Comparison of ENCODE assay signal across 19 cellular contexts in genomic region chr6:119636060-119636459, GRCh38.
DNase-seq lines count a peak whose midpoint lies in the region; ATAC-seq, FAIRE-seq and TF ChIP-seq lines count a peak whose summit lies in the region.
"Had no signal": no experiment of that assay in that cellular context is flagged by ENCODE, and none has a peak within 500 bp of the region (broad histone marks: within the 10 kb centered on the region; RNA-seq: fewer than 3 reads in every experiment).

No MANE protein-coding gene starts in this region.

- no peaks in the 10 kb centered on the region for H3K4me1 Mint-ChIP-seq in Caco-2 (ENCODE audit: low read depth, unreplicated experiment)
- H3K4me1 Mint-ChIP-seq: B cell had no signal

- ATAC-seq in A549 (no peak), GM21717 (IDR thresholded peaks at IDR 0.05; ENCODE audit: unreplicated experiment) (no peak)
- ATAC-seq: CD8-positive, alpha-beta T cell had no signal

- 0 out of 2 replicates have a peak overlapping the region, but pooled peaks have one; percentile 4 for H2AFZ ChIP-seq in OCI-LY7 (ENCODE audit: low read length)

- TF ChIP-seq RAD21 in A549 (conservative IDR thresholded peaks at IDR 0.05 in 1 of 2, IDR thresholded peaks at IDR 0.05 in 1 of 2), result no peak

- no peak for TF ChIP-seq EP300 in A549 (IDR thresholded peaks at IDR 0.05)

- H3K27ac ChIP-seq in A549 (no peak overlapping the region), HEK293 (ENCODE audit: extremely low read depth, low read depth, low read length) (no peak overlapping the region), OCI-LY7 (ENCODE audit: low read depth, low read length, poor library complexity, severe bottlenecking) (no peak overlapping the region)
- H3K27ac ChIP-seq: BLaER1 treated with 17β-estradiol and CSF1 and Interleukin-3, amounts not matched to agents 10 nM and 100 nM; C4-2B had no signal

- H3K36me3 ChIP-seq in HEK293 (ENCODE audit: control insufficient read depth in 2 of 2, insufficient read depth in 1 of 2, low read length in 2 of 2) (no peaks in the 10 kb centered on the region), OCI-LY7 (ENCODE audit: insufficient read depth, low read length) (no peaks in the 10 kb centered on the region), Caco-2 (ENCODE audit: control insufficient read depth, insufficient read depth, low read length) (no peaks in the 10 kb centered on the region)
- H3K36me3 ChIP-seq: BLaER1 treated with 17β-estradiol and CSF1 and Interleukin-3, amounts not matched to agents 10 nM and 100 nM had no signal

- no peak overlapping the region for H3K4me3 ChIP-seq in A549
- no peak overlapping the region for H3K4me3 ChIP-seq in HEK293 (ENCODE audit: low read depth, low read length)
- H3K4me3 ChIP-seq in OCI-LY7 (ENCODE audit: low read depth, low read length, poor library complexity, severe bottlenecking), result no peak overlapping the region
- no peak overlapping the region for H3K4me3 ChIP-seq in Caco-2 (ENCODE audit: low read depth, low read length)
- H3K4me3 ChIP-seq: BLaER1 treated with 17β-estradiol and CSF1 and Interleukin-3, amounts not matched to agents 10 nM and 100 nM had no signal

- H3K4me1 ChIP-seq in A549 (no peaks in the 10 kb centered on the region), HEK293 (ENCODE audit: control insufficient read depth, insufficient read depth, low read length) (no peaks in the 10 kb centered on the region), OCI-LY7 (ENCODE audit: insufficient read depth, low read length, poor library complexity, severe bottlenecking) (peaks cover 7% of the 10 kb centered on the region), Caco-2 (no peaks in the 10 kb centered on the region)
- H3K4me1 ChIP-seq: BLaER1 treated with 17β-estradiol and CSF1 and Interleukin-3, amounts not matched to agents 10 nM and 100 nM had no signal

- H3K79me2 ChIP-seq in OCI-LY7 (ENCODE audit: insufficient read depth, low read depth, low read length), result no peaks in the 10 kb centered on the region

- no peaks in the 10 kb centered on the region for H3K9me3 Mint-ChIP-seq in Caco-2 (ENCODE audit: unreplicated experiment)

- no peaks in the 10 kb centered on the region for H3K9me2 ChIP-seq in OCI-LY7 (ENCODE audit: insufficient read depth, low read length)

- FAIRE-seq in A549 (lab: Jason Lieb, UNC), result no peak
- FAIRE-seq: A204.1, G401.6, GM12891, GM19239 had no signal

- no peak overlapping the region for H3K27ac Mint-ChIP-seq in Caco-2 (ENCODE audit: unreplicated experiment)
- H3K27ac Mint-ChIP-seq: B cell; CD4-positive, alpha-beta T cell; CD8-positive, alpha-beta T cell had no signal

- WGBS in A549 (ENCODE audit: missing lambda C conversion rate), result 2% methylated on average over 2 of the region's 2 CpGs

- H4K20me1 ChIP-seq in OCI-LY7 (ENCODE audit: insufficient read depth, low read length), result no peaks in the 10 kb centered on the region
- H4K20me1 ChIP-seq: BLaER1 treated with 17β-estradiol and CSF1 and Interleukin-3, amounts not matched to agents 10 nM and 100 nM had no signal

- BruUV-seq in OCI-LY7 (replicated peaks; lab: Mats Ljungman, UMichigan), result no TSS peak
- no TSS peak for BruUV-seq in Caco-2 (replicated peaks; lab: Mats Ljungman, UMichigan)

- TF ChIP-seq CTCF in A549 (IDR thresholded peaks at IDR 0.05) (no peak), HEK293 (tag by site-specific recombination; IDR thresholded peaks at IDR 0.05) (no peak), OCI-LY7 (conservative IDR thresholded peaks at IDR 0.05; ENCODE audit: low read length) (no peak), Caco-2 (IDR thresholded peaks at IDR 0.05; ENCODE audit: insufficient read depth in 1 of 2, low read depth in 1 of 2, low read length in 1 of 2, severe bottlenecking in 1 of 2, unreplicated experiment in 1 of 2) (no peak)

- no peaks in the 10 kb centered on the region for H3K27me3 Mint-ChIP-seq in Caco-2 (ENCODE audit: insufficient read depth, unreplicated experiment)
- H3K27me3 Mint-ChIP-seq: B cell; CD4-positive, alpha-beta T cell had no signal

- CTCF ChIA-PET in A549 (lab: Yijun Ruan, JAX), result no interaction called here
- CTCF ChIA-PET in HEK293 (lab: Yijun Ruan, JAX), result no interaction called here
- CTCF ChIA-PET in OCI-LY7 (lab: Charles Lee; ENCODE audit: unreplicated experiment), result no interaction called here
- CTCF ChIA-PET in Caco-2 (lab: Charles Lee), result no interaction called here

- H3K36me3 Mint-ChIP-seq in Caco-2 (ENCODE audit: insufficient read depth, unreplicated experiment), result no peaks in the 10 kb centered on the region
- H3K36me3 Mint-ChIP-seq: CD8-positive, alpha-beta T cell had no signal

- POLR2A ChIA-PET in A549 (lab: Yijun Ruan, JAX) (no interaction called here), HEK293 (lab: Yijun Ruan, JAX) (no interaction called here), OCI-LY7 (lab: Charles Lee) (interaction anchor here (0.6 kb wide), 1 partner anchor 37 kb away, joined by 3 read pairs; no protein-coding TSS in a partner anchor), Caco-2 (lab: Charles Lee) (no interaction called here)

- no peaks in the 10 kb centered on the region for H3K27me3 ChIP-seq in Caco-2 (replicated peaks; ENCODE audit: control insufficient read depth, insufficient read depth, low read length)
- H3K27me3 ChIP-seq: BLaER1 treated with 17β-estradiol and CSF1 and Interleukin-3, amounts not matched to agents 10 nM and 100 nM had no signal

- no peak for TF ChIP-seq POLR2A in A549 (IDR thresholded peaks at IDR 0.05; ENCODE audit: low read length)

- no peak overlapping the region for H3K4me3 Mint-ChIP-seq in Caco-2 (ENCODE audit: unreplicated experiment)
- H3K4me3 Mint-ChIP-seq: B cell; CD4-positive, alpha-beta T cell; CD8-positive, alpha-beta T cell had no signal

- H3K9me3 ChIP-seq in A549, result no peaks in the 10 kb centered on the region
- no peaks in the 10 kb centered on the region for H3K9me3 ChIP-seq in HEK293 (ENCODE audit: control insufficient read depth, insufficient read depth, low read depth, low read length)
- H3K9me3 ChIP-seq in OCI-LY7 (ENCODE audit: low read length), result peaks cover 5% of the 10 kb centered on the region; the same call in 1 of the 2 replicates
- no peaks in the 10 kb centered on the region for H3K9me3 ChIP-seq in Caco-2

- H3K4me2 ChIP-seq in A549, result no peak overlapping the region
- no peak overlapping the region for H3K4me2 ChIP-seq in OCI-LY7 (ENCODE audit: low read length)
- H3K4me2 ChIP-seq: BLaER1 treated with 17β-estradiol and CSF1 and Interleukin-3, amounts not matched to agents 10 nM and 100 nM had no signal

- intact Hi-C loops in OCI-LY7 (cut with micrococcal nuclease; ENCODE audit: unreplicated experiment) (no loop called here), Caco-2 (cut with micrococcal nuclease; ENCODE audit: unreplicated experiment) (no loop called here)

- DNase-seq in A549 (ENCODE audit: low read depth in 1 of 2, low spot score in 1 of 2) (no peak), OCI-LY7 (ENCODE audit: low spot score) (no peak), Caco-2 (no peak)
- DNase-seq in activated T-cell treated with anti-CD3 and anti-CD28 coated beads, Interleukin-2, amount 50 U/mL, for 1 hour, result no peak
- DNase-seq: 8988T; AML-193; CD4-positive, alpha-beta T cell; CD8-positive, alpha-beta T cell; DMS79 treated with DMSO at 0.1 percent for 48 hours; GF-D8 had no signal

TF ChIP-seq in A549, 52 proteins besides CTCF, POLR2A, EP300 and RAD21:
- TF ChIP-seq MAX (IDR thresholded peaks at IDR 0.05), result no peak
- TF ChIP-seq MAFK (IDR thresholded peaks at IDR 0.05; ENCODE audit: partially characterized antibody), result peak; percentile 50

TF ChIP-seq in HEK293, 187 proteins besides CTCF, POLR2A, EP300 and RAD21:
- TF ChIP-seq ATF2 (tag by site-specific recombination; IDR thresholded peaks at IDR 0.05; ENCODE audit: low read depth), result 0 out of 2 replicates have a peak, but pooled peaks have one; percentile 33
- TF ChIP-seq ZNF610 (tag by site-specific recombination; IDR thresholded peaks at IDR 0.05; ENCODE audit: borderline replicate concordance), result no peak
